In the genomic region with DNA sequence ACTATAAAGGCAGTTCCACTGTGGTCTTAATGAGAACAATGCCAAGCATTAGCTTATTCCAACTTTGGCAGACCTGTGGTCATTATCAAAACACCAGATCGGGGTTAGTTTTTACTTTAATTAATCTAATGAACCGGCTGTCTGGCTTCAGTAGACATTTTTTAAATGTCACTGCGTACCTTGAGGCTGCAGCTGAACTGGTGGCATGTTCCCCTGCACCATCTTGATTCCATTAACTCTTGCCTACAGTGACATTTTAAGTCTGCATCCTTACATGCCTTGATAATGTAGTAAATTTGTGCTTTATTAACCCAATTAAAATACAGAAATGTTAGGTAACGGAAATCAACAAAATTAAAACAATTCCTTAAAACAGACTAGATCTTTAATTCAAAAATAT, we compare ENCODE assay signal across 33 cellular contexts.
"Had no signal": no experiment of that assay in that cellular context is flagged by ENCODE, and none has a peak within 500 bp of the region (broad histone marks: within the 10 kb centered on the region; RNA-seq: fewer than 3 reads in every experiment).

No MANE protein-coding gene starts in this region.

- H3K27ac ChIP-seq: adrenal gland, ascending aorta, body of pancreas, brain microvascular endothelial cell, breast epithelium, VCaP had no signal

- ATAC-seq: activated CD8-positive, alpha-beta T cell treated with anti-CD3 and anti-CD28 coated beads for 36 hours; activated naive CD4-positive, alpha-beta T cell treated with anti-CD3 and anti-CD28 coated beads, Interleukin-2, amount 50 U/mL, for 72 hours; activated T-cell treated with anti-CD3 and anti-CD28 coated beads, Interleukin-2, amount 50 U/mL, for 4 hours; activated T-cell treated with anti-CD3 and anti-CD28 coated beads, Interleukin-2, amount 50 U/mL, for 72 hours; activated T-helper 17 cell treated with anti-CD3 and anti-CD28 coated beads, Interleukin-2, amount 50 U/mL, for 72 hours; body of pancreas had no signal

- H3K4me1 ChIP-seq: ascending aorta, breast epithelium had no signal

- H3K36me3 ChIP-seq: adrenal gland, ascending aorta, brain microvascular endothelial cell, breast epithelium had no signal

- DNase-seq: activated B cell treated with CpG ODN at 0.5 μM for 24 hours; activated CD4-positive, alpha-beta memory T cell treated with anti-CD3 and anti-CD28 coated beads for 36 hours; activated CD4-positive, alpha-beta T cell treated with anti-CD3 and anti-CD28 coated beads for 4 hours; activated CD4-positive, alpha-beta T cell treated with anti-CD3 and anti-CD28 coated beads, Interleukin-2, amount 10 ng/mL, durations not matched to agents 24 days and 14 days; activated CD4-positive, alpha-beta T cell treated with anti-CD3 and anti-CD28 coated beads, Interleukin-2, amount 50 U/mL, for 1 hour; activated CD4-positive, alpha-beta T cell treated with anti-CD3 and anti-CD28 coated beads, Interleukin-2, amount 50 U/mL, for 4 hours; activated CD4-positive, CD25-positive, alpha-beta regulatory T cell treated with anti-CD3 and anti-CD28 coated beads, Interleukin-2, amount 50 U/mL, for 72 hours; activated CD8-positive, alpha-beta memory T cell treated with anti-CD3 and anti-CD28 coated beads, Interleukin-2, amount 50 U/mL, for 4 hours; activated CD8-positive, alpha-beta T cell treated with anti-CD3 and anti-CD28 coated beads for 36 hours; activated effector memory CD4-positive, alpha-beta T cell treated with anti-CD3 and anti-CD28 coated beads, Interleukin-2, amount 50 U/mL, for 16 hours; activated gamma-delta T cell treated with Interleukin-2 at 50 U/mL for 16 hours; activated naive CD4-positive, alpha-beta T cell; activated naive CD4-positive, alpha-beta T cell treated with anti-CD3 and anti-CD28 coated beads for 36 hours; activated naive CD4-positive, alpha-beta T cell treated with anti-CD3 and anti-CD28 coated beads, Interleukin-2, amount 50 U/mL, for 16 hours; activated naive CD8-positive, alpha-beta T cell treated with anti-CD3 and anti-CD28 coated beads for 36 hours; activated T-cell treated with anti-CD3 and anti-CD28 coated beads for 4 hours; activated T-cell treated with anti-CD3 and anti-CD28 coated beads, Interleukin-2, amount 50 U/mL, for 1 hour; activated T-cell treated with anti-CD3 and anti-CD28 coated beads, Interleukin-2, amount 50 U/mL, for 4 hours; activated T-cell treated with anti-CD3 and anti-CD28 coated beads, Interleukin-2, amount 50 U/mL, for 72 hours; amniotic stem cell; anterior cingulate cortex; body of pancreas; brain microvascular endothelial cell; central memory CD4-positive, alpha-beta T cell; T-helper 1 cell; T-helper 2 cell; T-helper 9 cell had no signal

- H3K9me3 ChIP-seq: adrenal gland, ascending aorta, body of pancreas, breast epithelium had no signal

- H3K27me3 ChIP-seq: adrenal gland, ascending aorta, body of pancreas, brain microvascular endothelial cell, breast epithelium had no signal

- H3K4me3 ChIP-seq: adrenal gland, ascending aorta, body of pancreas, breast epithelium had no signal
